7 cellular contexts compared by ENCODE assay signal in genomic region chr21:45590726-45591618, GRCh38. TPM values are rescaled to one million over a fixed set of nuclear protein-coding genes. Genes with fewer than 3 reads are reported as not detected.
A peak's percentile ranks its signal among the peaks of the same experiment; 100 is the strongest.
DNase-seq lines count a peak whose midpoint lies in the region; ATAC-seq and TF ChIP-seq lines count a peak whose summit lies in the region.

No MANE protein-coding gene starts in this region.

- no peak for TF ChIP-seq EP300 in ovary (IDR thresholded peaks at IDR 0.05)

- peaks cover 28% of the 10 kb centered on the region for H3K27me3 ChIP-seq in GM23338 (ENCODE audit: insufficient read depth)
- H3K27me3 ChIP-seq in ovary = no peaks in the 10 kb centered on the region

- intact Hi-C loops in dendritic cell treated with granulocyte-macrophage colony-stimulating factor and Interleukin-4, amounts not matched to agents 40 ng/mL and 50 ng/mL, for 4 days (cut with micrococcal nuclease) = loop anchor here (5.0 kb wide), 2 partner anchors 51 to 114 kb away; partner anchors contain the start of gene PCBP3
- intact Hi-C loops in ovary (cut with DNase I) = loop anchor here in 1 of 4 donors (5.0 kb wide), 1 partner anchor 34 kb away; no protein-coding TSS in a partner anchor

- no peaks in the 10 kb centered on the region for H3K9me3 ChIP-seq in ovary

- no peak overlapping the region for H3K4me3 Mint-ChIP-seq in GM23338
- peak overlapping the region; percentile 24 for H3K4me3 Mint-ChIP-seq in dendritic cell treated with granulocyte-macrophage colony-stimulating factor and Interleukin-4, amounts not matched to agents 40 ng/mL and 50 ng/mL, for 4 days

- H3K4me1 Mint-ChIP-seq in GM23338 = no peaks in the 10 kb centered on the region
- H3K4me1 Mint-ChIP-seq in dendritic cell treated with granulocyte-macrophage colony-stimulating factor and Interleukin-4, amounts not matched to agents 40 ng/mL and 50 ng/mL, for 4 days (ENCODE audit: low read depth) = peaks cover 14% of the 10 kb centered on the region

- peaks cover 41% of the 10 kb centered on the region for H3K9me3 Mint-ChIP-seq in GM23338
- peaks cover 16% of the 10 kb centered on the region for H3K9me3 Mint-ChIP-seq in dendritic cell treated with granulocyte-macrophage colony-stimulating factor and Interleukin-4, amounts not matched to agents 40 ng/mL and 50 ng/mL, for 4 days

- peak overlapping the region; percentile 64; the same call in 1 of the 2 replicates for H3K4me2 ChIP-seq in GM23338

- H2AFZ ChIP-seq in GM23338 = peak overlapping the region; percentile 69; the same call in 1 of the 2 replicates

- H3K4me1 ChIP-seq in GM23338 (ENCODE audit: insufficient read depth) (no peaks in the 10 kb centered on the region), ovary (ENCODE audit: insufficient read depth) (peaks cover 3% of the 10 kb centered on the region)

- DNase-seq in GM23338 (ENCODE audit: low spot score) = peak; percentile 54
- peak in 4 of 5 donors; percentile 39 to 75 (median 48) for DNase-seq in T-helper 1 cell
- peak; percentile 37 to 74 (median 72) for DNase-seq in ovary
- DNase-seq in NCI-H510A treated with DMSO at 0.1 percent for 48 hours (lab: John Stamatoyannopoulos, UW) = no peak
- no peak for DNase-seq in NCI-H128 (lab: John Stamatoyannopoulos, UW; ENCODE audit: unreplicated experiment)

- H3K27me3 Mint-ChIP-seq in GM23338 (ENCODE audit: insufficient read depth, low read depth, poor library complexity) = peaks cover 19% of the 10 kb centered on the region
- H3K27me3 Mint-ChIP-seq in dendritic cell treated with granulocyte-macrophage colony-stimulating factor and Interleukin-4, amounts not matched to agents 40 ng/mL and 50 ng/mL, for 4 days = peaks cover 42% of the 10 kb centered on the region

- TF ChIP-seq POLR2A in ovary (IDR thresholded peaks at IDR 0.05) = no peak

- H3K36me3 ChIP-seq in GM23338 (ENCODE audit: insufficient read depth) (no peaks in the 10 kb centered on the region; the same call in 1 of the 2 replicates), ovary (no peaks in the 10 kb centered on the region)

- 4 to 7% (median 7%) methylated on average over 37 to 53 of the region's 53 CpGs for WGBS in ovary, 3 donors

- peaks cover 5% of the 10 kb centered on the region; the same call in 1 of the 2 replicates for H3K9me2 ChIP-seq in GM23338 (ENCODE audit: insufficient read depth)

- H3K36me3 Mint-ChIP-seq in GM23338 (ENCODE audit: low read depth) = peaks cover 30% of the 10 kb centered on the region
- no peaks in the 10 kb centered on the region for H3K36me3 Mint-ChIP-seq in dendritic cell treated with granulocyte-macrophage colony-stimulating factor and Interleukin-4, amounts not matched to agents 40 ng/mL and 50 ng/mL, for 4 days (ENCODE audit: low read depth)

- H3K79me2 ChIP-seq in GM23338 (replicated peaks; ENCODE audit: insufficient read depth) = no peaks in the 10 kb centered on the region

- H3K4me3 ChIP-seq in GM23338 (peak overlapping the region; percentile 64), ovary (peak overlapping the region; percentile 42)

- TF ChIP-seq CTCF in GM23338 (conservative IDR thresholded peaks at IDR 0.05; ENCODE audit: low read depth in 2 of 2) = no peak
- no peak for TF ChIP-seq CTCF in ovary (IDR thresholded peaks at IDR 0.05)

- no peak overlapping the region for H3K27ac Mint-ChIP-seq in GM23338
- no peak overlapping the region for H3K27ac Mint-ChIP-seq in dendritic cell treated with granulocyte-macrophage colony-stimulating factor and Interleukin-4, amounts not matched to agents 40 ng/mL and 50 ng/mL, for 4 days

- no peak overlapping the region for H3K27ac ChIP-seq in GM23338 (ENCODE audit: low read depth)
- no peak overlapping the region for H3K27ac ChIP-seq in ovary

- H3F3A ChIP-seq in GM23338 (replicated peaks; ENCODE audit: low read depth) = 0 out of 2 replicates have a peak, but pooled peaks cover 4% of the 10 kb centered on the region

- no peaks in the 10 kb centered on the region; the same call in 1 of the 2 replicates for H4K20me1 ChIP-seq in GM23338 (replicated peaks; ENCODE audit: insufficient read depth)

- ATAC-seq in GM23338 = peak; percentile 61
- no peak for ATAC-seq in HG03097 (IDR thresholded peaks at IDR 0.05; ENCODE audit: low FRiP score, unreplicated experiment)

TF ChIP-seq in GM23338, 12 proteins besides CTCF, POLR2A, EP300 and RAD21:
- TF ChIP-seq ZNF114 (CRISPR knock-in tag; IDR thresholded peaks at IDR 0.05) (no peak), ETS1 (IDR thresholded peaks at IDR 0.05) (no peak), CREB1 (CRISPR knock-in tag; IDR thresholded peaks at IDR 0.05; ENCODE audit: low read depth) (no peak), EZH2 (IDR thresholded peaks at IDR 0.05; ENCODE audit: low read depth, unreplicated experiment) (no peak), POLR2AphosphoS5 (IDR thresholded peaks at IDR 0.05; ENCODE audit: low read depth) (no peak)

RNA-seq across cellular contexts. Expression of gene SLC19A1, which starts 48.7 kb away (rescaled TPM):
- total RNA-seq in GM23338 (2014; rRNA removed; shearing (Covaris generic)) = 25.9 and 33.0 TPM in 2 replicates
- polyA plus RNA-seq in GM23338 (2016; fragmentation: Nextera tagmentation; extraction: Ambion mirVana) (31.2 and 37.4 TPM in 2 replicates), ovary (1 to 10 TPM in 1 of 2 donors, under 1 TPM in 1; 0.88 to 6.9 TPM)
- 10 to 100 TPM in 4 of 7 donors, 1 to 10 TPM in 3; 2.4 to 18.2 (median 10.1) TPM for total RNA-seq in ovary

RNA-seq across cellular contexts. Expression of gene PCBP3, which starts 52.6 kb away (rescaled TPM):
- total RNA-seq in GM23338 (2014; rRNA removed; shearing (Covaris generic)) = 7.8 and 9.1 TPM in 2 replicates
- polyA plus RNA-seq in GM23338 (2016; fragmentation: Nextera tagmentation; extraction: Ambion mirVana) (6.5 and 7.1 TPM in 2 replicates), ovary (1 to 10 TPM; 2.4 to 3.1 TPM)
- total RNA-seq in ovary = 10 to 100 TPM in 1 of 7 donors, 1 to 10 TPM in 6; 3.7 to 10.1 (median 6.4) TPM

Comparison
In these comparisons a context has a peak if more than half of its experiments do, and no peak if none do; other contexts are left out.
1. DNase-seq: peak in GM23338 (single experiment), T-helper 1 cell (4 of 5) and ovary (5 of 5); none in NCI-H510A treated with DMSO at 0.1 percent for 48 hours (single experiment) and NCI-H128 (single experiment).